Comparison of ENCODE assay signal across 21 cellular contexts in genomic region chr6:168243812-168244376, GRCh38.
"Had no signal": no experiment of that assay in that cellular context is flagged by ENCODE, and none has a peak within 500 bp of the region (broad histone marks: within the 10 kb centered on the region; RNA-seq: fewer than 3 reads in every experiment).

No MANE protein-coding gene starts in this region.

- H3K27ac Mint-ChIP-seq: activated B cell treated with CpG ODN at 0.5 μM for 24 hours; activated naive CD4-positive, alpha-beta T cell treated with anti-CD3 and anti-CD28 coated beads, Interleukin-2, amount 50 U/mL, for 24 hours; natural killer cell; progenitor cell of endocrine pancreas had no signal

- H3K36me3 Mint-ChIP-seq: activated naive CD4-positive, alpha-beta T cell treated with anti-CD3 and anti-CD28 coated beads, Interleukin-2, amount 50 U/mL, for 24 hours; natural killer cell had no signal

- H3K4me3 ChIP-seq: colonic mucosa, left ventricle myocardium inferior, lung, skin epidermis, stomach, thyroid gland, upper lobe of right lung had no signal

- DNase-seq: activated B cell treated with CpG ODN at 0.5 μM for 24 hours; activated CD4-positive, alpha-beta T cell treated with anti-CD3 and anti-CD28 coated beads for 4 hours; activated CD8-positive, alpha-beta memory T cell treated with anti-CD3 and anti-CD28 coated beads for 24 hours; anterior cingulate cortex; cerebellar nuclear complex; colonic mucosa; effector memory CD4-positive, alpha-beta T cell; left ventricle myocardium inferior; mesendoderm; natural killer cell; stimulated activated CD4-positive, alpha-beta T cell treated with anti-CD3 and anti-CD28 coated beads, Interleukin-12 subunit alpha, Interleukin-12 subunit beta, amount 100 ng/mL, for 4 hours; stimulated activated CD4-positive, alpha-beta T cell treated with anti-CD3 and anti-CD28 coated beads, Interleukin-4, amount 100 ng/mL, for 1 hour; stomach; thyroid gland; upper lobe of right lung had no signal

- H3K4me1 Mint-ChIP-seq: activated B cell treated with CpG ODN at 0.5 μM for 24 hours; activated naive CD4-positive, alpha-beta T cell treated with anti-CD3 and anti-CD28 coated beads, Interleukin-2, amount 50 U/mL, for 24 hours; natural killer cell had no signal

- H3K27me3 ChIP-seq: colonic mucosa, thyroid gland, upper lobe of right lung had no signal

- H3K9me3 ChIP-seq: colonic mucosa, left ventricle myocardium inferior, stomach, thyroid gland, upper lobe of right lung had no signal

- H3K27me3 Mint-ChIP-seq: activated naive CD4-positive, alpha-beta T cell treated with anti-CD3 and anti-CD28 coated beads, Interleukin-2, amount 50 U/mL, for 24 hours had no signal

- H3K9me3 Mint-ChIP-seq: activated B cell treated with CpG ODN at 0.5 μM for 24 hours; activated naive CD4-positive, alpha-beta T cell treated with anti-CD3 and anti-CD28 coated beads, Interleukin-2, amount 50 U/mL, for 24 hours; natural killer cell had no signal

- H3K4me3 Mint-ChIP-seq: activated B cell treated with CpG ODN at 0.5 μM for 24 hours; activated naive CD4-positive, alpha-beta T cell treated with anti-CD3 and anti-CD28 coated beads, Interleukin-2, amount 50 U/mL, for 24 hours; natural killer cell had no signal

- ATAC-seq: natural killer cell, sciatic nerve, SK-N-SH treated with all-trans-retinoic acid at 6 μM for 48 hours, upper lobe of right lung had no signal

- H3K27ac ChIP-seq: colonic mucosa, left ventricle myocardium inferior, skin epidermis, stomach, thyroid gland, upper lobe of right lung had no signal

- H3K36me3 ChIP-seq: colonic mucosa, left ventricle myocardium inferior, stomach, thyroid gland, upper lobe of right lung had no signal
